ENCODE assay signal across 8 cellular contexts in genomic region chr2:149038442-149039212, GRCh38. TPM values are rescaled to one million over a fixed set of nuclear protein-coding genes. Genes with fewer than 3 reads are reported as not detected.
DNase-seq lines count a peak whose midpoint lies in the region; ATAC-seq, FAIRE-seq and TF ChIP-seq lines count a peak whose summit lies in the region.

A gene with protein sequence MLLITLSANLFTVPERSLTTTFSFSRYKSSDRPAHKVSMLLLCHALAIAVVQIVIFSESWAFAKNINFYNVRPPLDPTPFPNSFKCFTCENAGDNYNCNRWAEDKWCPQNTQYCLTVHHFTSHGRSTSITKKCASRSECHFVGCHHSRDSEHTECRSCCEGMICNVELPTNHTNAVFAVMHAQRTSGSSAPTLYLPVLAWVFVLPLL (plus strand): TSS chr2:149038699. CDS start chr2:149130949, 92,250 bp downstream.

- peak within 1 kb of the TSS; percentile 68 for H3K4me3 ChIP-seq in PC-9
- peak within 1 kb of the TSS; percentile 4 for H3K4me3 ChIP-seq in right cardiac atrium (ENCODE audit: low read length)
- peak within 1 kb of the TSS; percentile 35 to 61 for H3K4me3 ChIP-seq in small intestine (ENCODE audit: low read depth in 1 of 2, low read length in 2 of 2)

- TF ChIP-seq CTCF in CD14-positive monocyte (IDR thresholded peaks at IDR 0.05) = no peak
- TF ChIP-seq CTCF in PC-9 (conservative IDR thresholded peaks at IDR 0.05) = no peak

- peak; percentile 63 for ATAC-seq in GM18867 (IDR thresholded peaks at IDR 0.05; ENCODE audit: unreplicated experiment)
- peak; percentile 50 for ATAC-seq in HG03064 (IDR thresholded peaks at IDR 0.05; ENCODE audit: low read depth, unreplicated experiment)
- peak in 1 of 2 donors; percentile 45 for ATAC-seq in right cardiac atrium

- H3K27me3 ChIP-seq in PC-9 (ENCODE audit: insufficient read depth, low read depth) = no peaks in the 10 kb centered on the region
- no peaks in the 10 kb centered on the region for H3K27me3 ChIP-seq in right cardiac atrium (ENCODE audit: control insufficient read depth, insufficient read depth)
- H3K27me3 ChIP-seq in small intestine (ENCODE audit: control insufficient read depth in 2 of 2, insufficient read depth in 2 of 2, low read length in 2 of 2) = peaks cover 4 to 13% of the 10 kb centered on the region in 2 donors

- peak within 1 kb of the TSS; percentile 68 for H3K4me2 ChIP-seq in PC-9

- peaks cover 0 to 5% of the 10 kb centered on the region in 2 donors for H3K36me3 Mint-ChIP-seq in CD14-positive monocyte

- no peak within 1 kb of the TSS for H3K27ac Mint-ChIP-seq in CD14-positive monocyte

- no peaks in the 10 kb centered on the region for H3K9me2 ChIP-seq in PC-9 (ENCODE audit: insufficient read depth)

- peaks cover 12% of the 10 kb centered on the region for H3K4me1 ChIP-seq in PC-9 (replicated peaks; ENCODE audit: insufficient read depth)
- H3K4me1 ChIP-seq in right cardiac atrium (ENCODE audit: control insufficient read depth, insufficient read depth, low read length) = no peaks in the 10 kb centered on the region
- no peaks in the 10 kb centered on the region for H3K4me1 ChIP-seq in small intestine (ENCODE audit: control insufficient read depth in 2 of 2, insufficient read depth in 1 of 2, low read depth in 1 of 2, low read length in 1 of 2)

- peaks cover 0 to 5% (median 2%) of the 10 kb centered on the region in 7 donors for H3K9me3 Mint-ChIP-seq in CD14-positive monocyte

- peaks cover 47 to 62% (median 51%) of the 10 kb centered on the region in 3 donors for H3K27me3 Mint-ChIP-seq in CD14-positive monocyte (ENCODE audit: low read depth in 3 of 3)

- FAIRE-seq in small intestine (lab: Jason Lieb, UNC) = no peak

- POLR2A ChIA-PET in PC-9 (lab: Charles Lee; ENCODE audit: unreplicated experiment) = interaction anchor here (0.5 to 0.9 kb wide), 2 partner anchors 29 to 70 kb away, joined by 3 to 4 read pairs; no protein-coding TSS in a partner anchor

- BruUV-seq in PC-9 (replicated peaks; lab: Mats Ljungman, UMichigan) = no TSS peak

- no peaks in the 10 kb centered on the region for H3K36me3 ChIP-seq in PC-9 (ENCODE audit: low read depth)
- no peaks in the 10 kb centered on the region for H3K36me3 ChIP-seq in small intestine (ENCODE audit: control insufficient read depth in 2 of 2, insufficient read depth in 2 of 2, low read length in 2 of 2)

- H3F3A ChIP-seq in PC-9 (ENCODE audit: insufficient read depth, low read depth) = no peaks in the 10 kb centered on the region

- H3K4me3 Mint-ChIP-seq in CD14-positive monocyte = peak within 1 kb of the TSS; percentile 68 to 80

- intact Hi-C loops in CD14-positive monocyte (cut with micrococcal nuclease) = no loop called here
- intact Hi-C loops in PC-9 (cut with micrococcal nuclease; ENCODE audit: unreplicated experiment) = loop anchor here (1.0 to 5.0 kb wide), 4 partner anchors 31 to 1046 kb away; no protein-coding TSS in a partner anchor
- intact Hi-C loops in right cardiac atrium (cut with DNase I) = no loop called here

- peaks cover 42% of the 10 kb centered on the region for H3K79me2 ChIP-seq in PC-9 (ENCODE audit: low read depth)

- WGBS in right cardiac atrium = 2% methylated on average over 85 of the region's 85 CpGs
- 2 to 3% (median 2%) methylated on average over 60 to 85 of the region's 85 CpGs for WGBS in small intestine, 3 donors

- CTCF ChIA-PET in PC-9 (lab: Charles Lee) = interaction anchor here (0.5 to 1.4 kb wide), 4 partner anchors 9 to 499 kb away, joined by 3 to 5 read pairs (median 4); no protein-coding TSS in a partner anchor

- peak within 1 kb of the TSS; percentile 78 for H2AFZ ChIP-seq in PC-9

- no peaks in the 10 kb centered on the region for H4K20me1 ChIP-seq in PC-9 (ENCODE audit: insufficient read depth)

- H3K27ac ChIP-seq in PC-9 = no peak within 1 kb of the TSS; the same call in 1 of the 2 replicates
- H3K27ac ChIP-seq in right cardiac atrium (ENCODE audit: low read length) = no peak within 1 kb of the TSS
- H3K27ac ChIP-seq in small intestine (ENCODE audit: low read depth in 1 of 2, low read length in 1 of 2) = no peak within 1 kb of the TSS

- peaks cover 10% of the 10 kb centered on the region for H3K4me1 Mint-ChIP-seq in CD14-positive monocyte

- DNase-seq in CD14-positive monocyte (ENCODE audit: low spot score) (no peak), PC-9 (peak; percentile 72 to 87), right cardiac atrium (peak in 1 of 3 donors; percentile 43), small intestine (peak; percentile 72), GF-D8 (lab: John Stamatoyannopoulos, UW) (no peak), activated gamma-delta T cell treated with Interleukin-2 at 50 U/mL for 16 hours (no peak)

- H3K9me3 ChIP-seq in PC-9 (ENCODE audit: insufficient read depth, low read depth) = no peaks in the 10 kb centered on the region
- no peaks in the 10 kb centered on the region for H3K9me3 ChIP-seq in right cardiac atrium (ENCODE audit: control insufficient read depth, low read length)
- H3K9me3 ChIP-seq in small intestine (ENCODE audit: control insufficient read depth, low read depth) = no peaks in the 10 kb centered on the region

RNA-seq across cellular contexts. Expression of the gene that starts here (rescaled TPM):
- polyA plus RNA-seq in CD14-positive monocyte (not detected), right cardiac atrium (not detected), small intestine (10 to 100 TPM in 2 of 3 donors, 1 to 10 TPM in 1; 4.4 to 28.0 (median 11.1) TPM)
- total RNA-seq in PC-9 (2021) (10.0 and 12.7 TPM in 2 replicates), right cardiac atrium (not detected)

Comparison
In these comparisons a context has a peak if more than half of its experiments do, and no peak if none do; other contexts are left out.
1. RNA of the gene that starts here (total RNA-seq): 10.0 to 12.7 TPM in PC-9; not detected in right cardiac atrium; every median in the first group is over 10 times any median in the second.
2. DNase-seq: peak in PC-9 (2 of 2) and small intestine (single experiment); none in CD14-positive monocyte (single experiment), GF-D8 (single experiment) and activated gamma-delta T cell treated with Interleukin-2 at 50 U/mL for 16 hours (single experiment).
3. H3K4me3 ChIP-seq: peak in every context shown above with its lines; median percentile 68 in PC-9; 48 in small intestine; 4 in right cardiac atrium.